Comparison of ENCODE assay signal across 10 cellular contexts in genomic region chr6:62367601-62368000, GRCh38.
DNase-seq lines count a peak whose midpoint lies in the region; ATAC-seq and TF ChIP-seq lines count a peak whose summit lies in the region.
"Had no signal": no experiment of that assay in that cellular context is flagged by ENCODE, and none has a peak within 500 bp of the region (broad histone marks: within the 10 kb centered on the region; RNA-seq: fewer than 3 reads in every experiment).

No MANE protein-coding gene starts in this region.

- intact Hi-C loops in sigmoid colon (cut with DNase I) = no loop called here
- intact Hi-C loops in activated CD8-positive, alpha-beta T cell treated with anti-CD3 and anti-CD28 coated beads for 36 hours (cut with micrococcal nuclease) = no loop called here

- POLR2A ChIA-PET in activated CD8-positive, alpha-beta T cell treated with anti-CD3 and anti-CD28 coated beads for 36 hours (lab: Charles Lee) = no interaction called here

- H3K27ac Mint-ChIP-seq in activated CD8-positive, alpha-beta T cell treated with anti-CD3 and anti-CD28 coated beads for 36 hours = no peak overlapping the region
- H3K27ac Mint-ChIP-seq: activated naive CD4-positive, alpha-beta T cell treated with anti-CD3 and anti-CD28 coated beads, Interleukin-2, amount 50 U/mL, for 72 hours; CD4-positive, alpha-beta T cell had no signal

- H3K9me3 ChIP-seq in sigmoid colon = no peaks in the 10 kb centered on the region

- peak; percentile 100 for ATAC-seq in GM21367 (IDR thresholded peaks at IDR 0.05; ENCODE audit: unreplicated experiment)
- peak; percentile 100 for ATAC-seq in HG03103 (IDR thresholded peaks at IDR 0.05; ENCODE audit: low read depth, unreplicated experiment)
- ATAC-seq in activated CD8-positive, alpha-beta T cell treated with anti-CD3 and anti-CD28 coated beads for 36 hours = no peak
- ATAC-seq: activated naive CD4-positive, alpha-beta T cell treated with anti-CD3 and anti-CD28 coated beads, Interleukin-2, amount 50 U/mL, for 72 hours had no signal

- TF ChIP-seq POLR2A in sigmoid colon (IDR thresholded peaks at IDR 0.05) = no peak

- TF ChIP-seq CTCF in GM12865 (IDR thresholded peaks at IDR 0.05; ENCODE audit: insufficient read depth, low read depth, low read length, missing control alignments) (no peak), sigmoid colon (IDR thresholded peaks at IDR 0.05) (no peak)
- no peak for TF ChIP-seq CTCF in activated CD8-positive, alpha-beta T cell treated with anti-CD3 and anti-CD28 coated beads for 36 hours (IDR thresholded peaks at IDR 0.05)

- no peaks in the 10 kb centered on the region for H3K36me3 ChIP-seq in sigmoid colon

- no peaks in the 10 kb centered on the region for H3K27me3 ChIP-seq in sigmoid colon

- no peaks in the 10 kb centered on the region for H3K36me3 Mint-ChIP-seq in activated CD8-positive, alpha-beta T cell treated with anti-CD3 and anti-CD28 coated beads for 36 hours (ENCODE audit: low read depth)
- H3K36me3 Mint-ChIP-seq: activated naive CD4-positive, alpha-beta T cell treated with anti-CD3 and anti-CD28 coated beads, Interleukin-2, amount 50 U/mL, for 72 hours had no signal

- 39 to 81% methylated on average over 5 of the region's 5 CpGs for WGBS in sigmoid colon, 2 donors

- no peaks in the 10 kb centered on the region for H3K4me1 Mint-ChIP-seq in activated CD8-positive, alpha-beta T cell treated with anti-CD3 and anti-CD28 coated beads for 36 hours (ENCODE audit: low read depth)

- no peak for TF ChIP-seq EP300 in sigmoid colon (IDR thresholded peaks at IDR 0.05)

- H3K27me3 Mint-ChIP-seq in activated CD8-positive, alpha-beta T cell treated with anti-CD3 and anti-CD28 coated beads for 36 hours = no peaks in the 10 kb centered on the region
- H3K27me3 Mint-ChIP-seq: CD4-positive, alpha-beta T cell had no signal

- no peak overlapping the region for H3K27ac ChIP-seq in sigmoid colon

- DNase-seq in GM12865 (ENCODE audit: low read depth) = peak; percentile 2
- DNase-seq in NOMO-1 treated with dmso at 0.1 percent for 144 hours (lab: John Stamatoyannopoulos, UW; ENCODE audit: unreplicated experiment) = peak; percentile 51
- no peak for DNase-seq in GM03348 (ENCODE audit: low spot score)
- DNase-seq in cerebellar cortex (ENCODE audit: low spot score) = no peak
- no peak for DNase-seq in sigmoid colon
- no peak for DNase-seq in activated CD8-positive, alpha-beta T cell treated with anti-CD3 and anti-CD28 coated beads for 36 hours
- DNase-seq: CD4-positive, alpha-beta T cell had no signal

- no peak overlapping the region for H3K4me3 Mint-ChIP-seq in activated CD8-positive, alpha-beta T cell treated with anti-CD3 and anti-CD28 coated beads for 36 hours
- H3K4me3 Mint-ChIP-seq: CD4-positive, alpha-beta T cell had no signal

- no peak overlapping the region for H3K4me3 ChIP-seq in GM12865 (ENCODE audit: low read depth, low read length)
- H3K4me3 ChIP-seq in sigmoid colon = no peak overlapping the region

- H3K9me3 Mint-ChIP-seq in activated CD8-positive, alpha-beta T cell treated with anti-CD3 and anti-CD28 coated beads for 36 hours = peaks cover 2% of the 10 kb centered on the region

- CTCF ChIA-PET in activated CD8-positive, alpha-beta T cell treated with anti-CD3 and anti-CD28 coated beads for 36 hours (lab: Charles Lee) = no interaction called here

- H3K4me1 ChIP-seq in sigmoid colon = no peaks in the 10 kb centered on the region

Comparison
In these comparisons a context has a peak if more than half of its experiments do, and no peak if none do; other contexts are left out.
1. DNase-seq: peak in GM12865 (single experiment) and NOMO-1 treated with dmso at 0.1 percent for 144 hours (single experiment); none in GM03348 (single experiment), cerebellar cortex (single experiment), sigmoid colon (single experiment) and activated CD8-positive, alpha-beta T cell treated with anti-CD3 and anti-CD28 coated beads for 36 hours (single experiment).